ENCODE assay signal across 1 cellular context in the genomic region with DNA sequence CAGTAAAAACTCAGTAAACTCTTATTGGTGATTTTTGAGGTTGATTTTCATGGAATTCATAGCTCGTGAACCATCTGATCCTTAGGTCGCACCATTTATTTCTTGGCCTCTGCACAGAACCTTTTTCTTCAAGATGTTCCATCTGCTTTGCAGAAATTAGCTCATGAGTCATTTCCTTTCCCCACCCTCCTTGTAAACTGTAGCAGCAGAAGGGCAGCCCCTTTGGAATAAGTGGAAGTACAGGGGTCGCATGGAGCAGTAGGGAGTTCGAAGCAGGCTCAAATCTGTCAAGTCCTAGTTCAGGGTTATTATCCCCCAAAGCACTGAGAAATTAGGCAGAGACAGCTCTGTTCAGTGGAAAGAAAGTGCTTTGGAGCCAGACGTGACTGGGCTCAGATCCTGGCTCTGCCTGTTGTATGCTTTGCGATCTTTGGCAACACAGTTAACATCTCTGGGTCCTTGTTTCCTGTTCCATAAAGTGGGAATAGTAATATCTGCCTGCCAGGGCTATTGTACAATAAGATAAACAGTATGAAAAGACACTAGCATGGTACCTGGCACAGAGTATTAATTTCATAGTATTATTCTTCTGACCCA.
TF ChIP-seq lines count a peak whose summit lies in the region.

No MANE protein-coding gene starts in this region.

TF ChIP-seq in H1, 55 proteins besides CTCF, POLR2A, EP300 and RAD21:
- no peak for TF ChIP-seq RBBP5 (IDR thresholded peaks at IDR 0.05; ENCODE audit: borderline replicate concordance, low read depth, low read length)
- TF ChIP-seq CBX8 (IDR thresholded peaks at IDR 0.05; ENCODE audit: borderline replicate concordance, low read depth, low read length): no peak
- no peak for TF ChIP-seq EGR1 (IDR thresholded peaks at IDR 0.05; ENCODE audit: borderline replicate concordance, low read depth, low read length)
- TF ChIP-seq SRF (IDR thresholded peaks at IDR 0.05; ENCODE audit: low read depth, low read length): no peak
- no peak for TF ChIP-seq SUZ12 (IDR thresholded peaks at IDR 0.05; ENCODE audit: low read length)
- TF ChIP-seq CREB1 (IDR thresholded peaks at IDR 0.05): no peak
- TF ChIP-seq KDM4A (IDR thresholded peaks at IDR 0.05; ENCODE audit: low read depth, low read length, severe bottlenecking): no peak
- no peak for TF ChIP-seq BCL11A (IDR thresholded peaks at IDR 0.05; ENCODE audit: low read depth in 2 of 2, low read length in 2 of 2)
- no peak for TF ChIP-seq CEBPB (IDR thresholded peaks at IDR 0.05; ENCODE audit: low read depth, low read length)
- TF ChIP-seq HDAC2 (IDR thresholded peaks at IDR 0.05; ENCODE audit: borderline replicate concordance in 1 of 2, low read depth in 2 of 2, low read length in 2 of 2): no peak
- TF ChIP-seq JUN (IDR thresholded peaks at IDR 0.05; ENCODE audit: low read depth, low read length): no peak
- TF ChIP-seq JUND (IDR thresholded peaks at IDR 0.05; ENCODE audit: low read length): no peak
- TF ChIP-seq, protein P1, sequence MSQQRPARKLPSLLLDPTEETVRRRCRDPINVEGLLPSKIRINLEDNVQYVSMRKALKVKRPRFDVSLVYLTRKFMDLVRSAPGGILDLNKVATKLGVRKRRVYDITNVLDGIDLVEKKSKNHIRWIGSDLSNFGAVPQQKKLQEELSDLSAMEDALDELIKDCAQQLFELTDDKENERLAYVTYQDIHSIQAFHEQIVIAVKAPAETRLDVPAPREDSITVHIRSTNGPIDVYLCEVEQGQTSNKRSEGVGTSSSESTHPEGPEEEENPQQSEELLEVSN (IDR thresholded peaks at IDR 0.05): no peak
- no peak for TF ChIP-seq ZNF274 (IDR thresholded peaks at IDR 0.05; ENCODE audit: borderline replicate concordance, extremely low read depth, low read length)
- no peak for TF ChIP-seq SIRT6 (IDR thresholded peaks at IDR 0.05; ENCODE audit: low read length)
- TF ChIP-seq, protein P2, sequence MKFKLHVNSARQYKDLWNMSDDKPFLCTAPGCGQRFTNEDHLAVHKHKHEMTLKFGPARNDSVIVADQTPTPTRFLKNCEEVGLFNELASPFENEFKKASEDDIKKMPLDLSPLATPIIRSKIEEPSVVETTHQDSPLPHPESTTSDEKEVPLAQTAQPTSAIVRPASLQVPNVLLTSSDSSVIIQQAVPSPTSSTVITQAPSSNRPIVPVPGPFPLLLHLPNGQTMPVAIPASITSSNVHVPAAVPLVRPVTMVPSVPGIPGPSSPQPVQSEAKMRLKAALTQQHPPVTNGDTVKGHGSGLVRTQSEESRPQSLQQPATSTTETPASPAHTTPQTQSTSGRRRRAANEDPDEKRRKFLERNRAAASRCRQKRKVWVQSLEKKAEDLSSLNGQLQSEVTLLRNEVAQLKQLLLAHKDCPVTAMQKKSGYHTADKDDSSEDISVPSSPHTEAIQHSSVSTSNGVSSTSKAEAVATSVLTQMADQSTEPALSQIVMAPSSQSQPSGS (IDR thresholded peaks at IDR 0.05; ENCODE audit: low read length): no peak
- no peak for TF ChIP-seq SIX5 (IDR thresholded peaks at IDR 0.05; ENCODE audit: low read depth, low read length)
- TF ChIP-seq, protein P3, sequence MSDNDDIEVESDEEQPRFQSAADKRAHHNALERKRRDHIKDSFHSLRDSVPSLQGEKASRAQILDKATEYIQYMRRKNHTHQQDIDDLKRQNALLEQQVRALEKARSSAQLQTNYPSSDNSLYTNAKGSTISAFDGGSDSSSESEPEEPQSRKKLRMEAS (IDR thresholded peaks at IDR 0.05): no peak
